In genomic region chr10:62047960-62048383, GRCh38 we compare ENCODE assay signal across 9 cellular contexts.
DNase-seq lines count a peak whose midpoint lies in the region; ATAC-seq lines count a peak whose summit lies in the region.
"Had no signal": no experiment of that assay in that cellular context is flagged by ENCODE, and none has a peak within 500 bp of the region (broad histone marks: within the 10 kb centered on the region; RNA-seq: fewer than 3 reads in every experiment).

No MANE protein-coding gene starts in this region.

- peaks cover 87% of the 10 kb centered on the region for H3K4me1 Mint-ChIP-seq in activated naive CD8-positive, alpha-beta T cell treated with anti-CD3 and anti-CD28 coated beads for 36 hours

- in situ Hi-C loops in ACHN (cut with HindIII; ENCODE audit: low pct_ligation_motif_present, low pct_unique_long_range_greater_than_20kb, low sequenced_read_pairs), result no loop called here

- peaks cover 10 to 16% (median 14%) of the 10 kb centered on the region in 5 donors for H3K36me3 ChIP-seq in subcutaneous abdominal adipose tissue (ENCODE audit: control insufficient read depth in 5 of 5, insufficient read depth in 5 of 5, low read length in 5 of 5)

- ATAC-seq in left colon (peak; percentile 71), GM19023 (IDR thresholded peaks at IDR 0.05; ENCODE audit: unreplicated experiment) (no peak)

- peak overlapping the region; percentile 98 for H3K27ac Mint-ChIP-seq in activated naive CD8-positive, alpha-beta T cell treated with anti-CD3 and anti-CD28 coated beads for 36 hours

- peak overlapping the region; percentile 98 for H3K27ac ChIP-seq in subcutaneous abdominal adipose tissue (ENCODE audit: low read depth, low read length)

- H3K9me3 ChIP-seq in subcutaneous abdominal adipose tissue (ENCODE audit: control insufficient read depth in 5 of 5, low read length in 5 of 5), result no peaks in the 10 kb centered on the region

- peaks cover 71% of the 10 kb centered on the region for H3K36me3 Mint-ChIP-seq in activated naive CD8-positive, alpha-beta T cell treated with anti-CD3 and anti-CD28 coated beads for 36 hours

- DNase-seq in NAMALWA (ENCODE audit: low spot score), result peak; percentile 27
- DNase-seq in activated naive CD8-positive, alpha-beta T cell treated with anti-CD3 and anti-CD28 coated beads for 36 hours, result peak; percentile 54
- peak; percentile 41 to 56 for DNase-seq in left colon
- DNase-seq in ACHN, result no peak
- DNase-seq in NCI-H345 (lab: John Stamatoyannopoulos, UW), result no peak
- no peak for DNase-seq in posterior vena cava (ENCODE audit: low spot score)
- DNase-seq: NCI-H187 treated with DMSO at 0.1 percent for 48 hours had no signal

- H3K9me3 Mint-ChIP-seq in activated naive CD8-positive, alpha-beta T cell treated with anti-CD3 and anti-CD28 coated beads for 36 hours, result peaks cover 3% of the 10 kb centered on the region

- no peaks in the 10 kb centered on the region for H3K27me3 ChIP-seq in subcutaneous abdominal adipose tissue (ENCODE audit: control insufficient read depth in 5 of 5, insufficient read depth in 4 of 5, low read length in 5 of 5)

- intact Hi-C loops in left colon (cut with DNase I, micrococcal nuclease) (loop anchor here in 1 of 2 donors (10.0 kb wide), 2 partner anchors 47 to 143 kb away; partner anchors contain the start of gene ARID5B), posterior vena cava (cut with DNase I) (loop anchor here (5.0 to 10.0 kb wide), 3 partner anchors 47 to 197 kb away; partner anchors contain the start of gene ARID5B (in 1 of the 2))

- H3K4me1 ChIP-seq in subcutaneous abdominal adipose tissue (ENCODE audit: control insufficient read depth in 5 of 5, insufficient read depth in 5 of 5, low read length in 5 of 5), result peaks cover 14 to 77% (median 63%) of the 10 kb centered on the region in 5 donors

- H3K9ac ChIP-seq in subcutaneous abdominal adipose tissue (ENCODE audit: low read length in 5 of 5), result peak overlapping the region in 4 of 5 donors; percentile 71 to 100 (median 93)

- no peaks in the 10 kb centered on the region for H3K27me3 Mint-ChIP-seq in activated naive CD8-positive, alpha-beta T cell treated with anti-CD3 and anti-CD28 coated beads for 36 hours

- peak overlapping the region; percentile 70 for H3K4me3 Mint-ChIP-seq in activated naive CD8-positive, alpha-beta T cell treated with anti-CD3 and anti-CD28 coated beads for 36 hours

- H3K4me3 ChIP-seq in subcutaneous abdominal adipose tissue (ENCODE audit: low read depth in 1 of 5, low read length in 5 of 5), result peak overlapping the region in 2 of 5 donors; percentile 23 to 92

Comparison
In these comparisons a context has a peak if more than half of its experiments do, and no peak if none do; other contexts are left out.
1. DNase-seq: peak in NAMALWA (single experiment), activated naive CD8-positive, alpha-beta T cell treated with anti-CD3 and anti-CD28 coated beads for 36 hours (single experiment) and left colon (2 of 2); none in ACHN (single experiment), NCI-H345 (single experiment) and posterior vena cava (single experiment).